ENCODE assay signal across 12 cellular contexts in genomic region chr2:88481937-88482336, GRCh38. TPM values are rescaled to one million over a fixed set of nuclear protein-coding genes. Genes with fewer than 3 reads are reported as not detected.
DNase-seq lines count a peak whose midpoint lies in the region; ATAC-seq and TF ChIP-seq lines count a peak whose summit lies in the region.
"Had no signal": no experiment of that assay in that cellular context is flagged by ENCODE, and none has a peak within 500 bp of the region (broad histone marks: within the 10 kb centered on the region; RNA-seq: fewer than 3 reads in every experiment).

No MANE protein-coding gene starts in this region.

- ATAC-seq in upper lobe of right lung (peak; percentile 49), GM21723 (IDR thresholded peaks at IDR 0.05; ENCODE audit: unreplicated experiment) (no peak)

- CTCF ChIA-PET in MCF 10A (lab: Yijun Ruan, JAX): interaction anchor here (0.6 to 1.1 kb wide), 6 partner anchors 10 to 377 kb away, joined by 3 to 5 read pairs (median 3); no protein-coding TSS in a partner anchor

- POLR2A ChIA-PET in MCF 10A (lab: Yijun Ruan, JAX): interaction anchor here (0.6 to 1.1 kb wide), 3 partner anchors 8 to 19 kb away, joined by 3 to 5 read pairs (median 3); no protein-coding TSS in a partner anchor

- no peaks in the 10 kb centered on the region for H3K36me3 ChIP-seq in breast epithelium
- no peaks in the 10 kb centered on the region for H3K36me3 ChIP-seq in upper lobe of right lung
- H3K36me3 ChIP-seq in tibial nerve: no peaks in the 10 kb centered on the region
- H3K36me3 ChIP-seq: transverse colon had no signal

- no TSS peak for BruUV-seq in MCF 10A (replicated peaks; lab: Mats Ljungman, UMichigan)

- no peaks in the 10 kb centered on the region for H3K9me3 Mint-ChIP-seq in MCF 10A (ENCODE audit: unreplicated experiment)

- no peaks in the 10 kb centered on the region for H3K27me3 ChIP-seq in breast epithelium
- H3K27me3 ChIP-seq in upper lobe of right lung: no peaks in the 10 kb centered on the region
- no peaks in the 10 kb centered on the region for H3K27me3 ChIP-seq in tibial nerve

- TF ChIP-seq EP300 in tibial nerve (IDR thresholded peaks at IDR 0.05): no peak

- H3K27ac ChIP-seq in breast epithelium (no peak overlapping the region), upper lobe of right lung (no peak overlapping the region), tibial nerve (no peak overlapping the region)
- H3K27ac ChIP-seq: transverse colon had no signal

- TF ChIP-seq CTCF in MCF 10A (IDR thresholded peaks at IDR 0.05; ENCODE audit: unreplicated experiment) (no peak), breast epithelium (IDR thresholded peaks at IDR 0.05) (no peak), epithelial cell of esophagus (IDR thresholded peaks at IDR 0.05; ENCODE audit: insufficient read depth, low read depth, low read length, missing control alignments) (no peak), upper lobe of right lung (IDR thresholded peaks at IDR 0.05) (no peak), tibial nerve (IDR thresholded peaks at IDR 0.05) (no peak)

- H3K27ac Mint-ChIP-seq in MCF 10A (ENCODE audit: low read depth, unreplicated experiment): peak overlapping the region; percentile 20

- H3K4me3 ChIP-seq in breast epithelium: no peak overlapping the region
- no peak overlapping the region for H3K4me3 ChIP-seq in epithelial cell of esophagus (ENCODE audit: low read length)
- H3K4me3 ChIP-seq in upper lobe of right lung: no peak overlapping the region
- no peak overlapping the region for H3K4me3 ChIP-seq in tibial nerve
- H3K4me3 ChIP-seq: transverse colon had no signal

- H3K4me1 ChIP-seq in breast epithelium (no peaks in the 10 kb centered on the region), upper lobe of right lung (no peaks in the 10 kb centered on the region), tibial nerve (no peaks in the 10 kb centered on the region)
- H3K4me1 ChIP-seq: transverse colon had no signal

- H3K36me3 Mint-ChIP-seq in MCF 10A (ENCODE audit: insufficient read depth, unreplicated experiment): no peaks in the 10 kb centered on the region

- 22 to 23% methylated on average over 5 of the region's 5 CpGs for WGBS in tibial nerve, 2 donors

- DNase-seq in MCF 10A (ENCODE audit: unreplicated experiment) (peak; percentile 53), breast epithelium (ENCODE audit: low spot score in 2 of 2) (no peak), NCI-H82 (lab: John Stamatoyannopoulos, UW) (peak; percentile 79), epithelial cell of esophagus (ENCODE audit: low read depth) (peak; percentile 87), upper lobe of right lung (no peak), tibial nerve (ENCODE audit: low spot score in 2 of 2) (no peak), mucosa of gallbladder (ENCODE audit: low spot score) (no peak)
- DNase-seq: anterior cingulate cortex, NCI-H524 treated with DMSO at 0.1 percent for 48 hours, T1000, transverse colon had no signal

- TF ChIP-seq POLR2A in breast epithelium (IDR thresholded peaks at IDR 0.05) (no peak), tibial nerve (IDR thresholded peaks at IDR 0.05) (no peak)

- H3K27me3 Mint-ChIP-seq in MCF 10A (ENCODE audit: insufficient read depth, unreplicated experiment): peaks cover 11% of the 10 kb centered on the region

- H3K9me3 ChIP-seq in breast epithelium (no peaks in the 10 kb centered on the region), upper lobe of right lung (no peaks in the 10 kb centered on the region), tibial nerve (peaks cover 0 to 4% (median 0%) of the 10 kb centered on the region in 4 donors)
- H3K9me3 ChIP-seq: transverse colon had no signal

- H3K4me1 Mint-ChIP-seq in MCF 10A (ENCODE audit: insufficient read depth, unreplicated experiment): no peaks in the 10 kb centered on the region

- H3K4me3 Mint-ChIP-seq in MCF 10A (ENCODE audit: unreplicated experiment): no peak overlapping the region

- intact Hi-C loops in MCF 10A (cut with micrococcal nuclease): no loop called here
- intact Hi-C loops in breast epithelium (cut with DNase I; ENCODE audit: low total_unique reads): no loop called here
- intact Hi-C loops in upper lobe of right lung (cut with DNase I): no loop called here

RNA-seq across cellular contexts. Expression of gene FOXI3, which starts 29.4 kb away (rescaled TPM):
- not detected in 2 replicates for total RNA-seq in MCF 10A (2022)
- not detected for total RNA-seq in breast epithelium
- not detected for total RNA-seq in upper lobe of right lung
- total RNA-seq in tibial nerve: not detected
- not detected for total RNA-seq in mucosa of gallbladder
- total RNA-seq: transverse colon had no signal

Comparison
In these comparisons a context has a peak if more than half of its experiments do, and no peak if none do; other contexts are left out.
1. DNase-seq: peak in MCF 10A (single experiment), NCI-H82 (single experiment) and epithelial cell of esophagus (single experiment); none in breast epithelium (0 of 2), upper lobe of right lung (single experiment), tibial nerve (0 of 2) and mucosa of gallbladder (single experiment).